ENCODE assay signal across 17 cellular contexts in the genomic region with DNA sequence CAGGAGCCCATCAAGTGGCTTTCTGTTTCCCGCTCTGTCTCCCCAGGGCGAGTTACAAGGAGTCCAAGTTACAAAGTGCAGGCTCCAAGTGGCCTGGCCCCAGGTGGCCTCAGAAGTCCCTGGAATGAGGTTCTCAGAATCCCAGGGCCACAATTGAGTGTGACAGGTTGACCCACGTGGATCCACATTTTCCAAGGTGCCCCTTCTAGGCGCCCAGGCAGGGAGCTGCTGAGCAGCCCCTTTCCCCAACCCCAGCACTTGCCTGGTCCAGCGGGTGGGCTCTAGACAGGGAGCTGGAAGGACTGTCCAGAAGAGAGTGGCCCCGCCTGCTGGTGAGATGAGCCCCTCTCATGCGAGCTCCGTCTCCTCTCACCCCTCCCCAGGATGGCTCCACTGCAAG.
DNase-seq lines count a peak whose midpoint lies in the region; ATAC-seq and TF ChIP-seq lines count a peak whose summit lies in the region.
"Had no signal": no experiment of that assay in that cellular context is flagged by ENCODE, and none has a peak within 500 bp of the region (broad histone marks: within the 10 kb centered on the region; RNA-seq: fewer than 3 reads in every experiment).

No MANE protein-coding gene starts in this region.

- H2AFZ ChIP-seq in neural progenitor cell (replicated peaks) = no peak overlapping the region

- no peak overlapping the region for H3K27ac Mint-ChIP-seq in endodermal cell
- H3K27ac Mint-ChIP-seq in neural progenitor cell = no peak overlapping the region
- no peak overlapping the region for H3K27ac Mint-ChIP-seq in activated CD8-positive, alpha-beta T cell treated with anti-CD3 and anti-CD28 coated beads for 36 hours
- H3K27ac Mint-ChIP-seq: CD4-positive, alpha-beta memory T cell had no signal

- no peak for ATAC-seq in HG03175 (IDR thresholded peaks at IDR 0.05; ENCODE audit: unreplicated experiment)
- ATAC-seq in activated CD8-positive, alpha-beta T cell treated with anti-CD3 and anti-CD28 coated beads for 36 hours = no peak

- H3K4me3 Mint-ChIP-seq in endodermal cell = no peak overlapping the region
- H3K4me3 Mint-ChIP-seq in neural progenitor cell = no peak overlapping the region
- H3K4me3 Mint-ChIP-seq in activated CD8-positive, alpha-beta T cell treated with anti-CD3 and anti-CD28 coated beads for 36 hours = no peak overlapping the region
- H3K4me3 Mint-ChIP-seq: CD4-positive, alpha-beta memory T cell had no signal

- H3K4me1 ChIP-seq in endodermal cell (ENCODE audit: control insufficient read depth, insufficient read depth, low read length) (no peaks in the 10 kb centered on the region), neural progenitor cell (no peaks in the 10 kb centered on the region)
- H3K4me1 ChIP-seq: BE2C, HAP-1, Peyer's patch had no signal

- intact Hi-C loops in activated CD8-positive, alpha-beta T cell treated with anti-CD3 and anti-CD28 coated beads for 36 hours (cut with micrococcal nuclease) = no loop called here

- POLR2A ChIA-PET in GM10248 (lab: Yijun Ruan, JAX) = no interaction called here
- POLR2A ChIA-PET in activated CD8-positive, alpha-beta T cell treated with anti-CD3 and anti-CD28 coated beads for 36 hours (lab: Charles Lee) = no interaction called here

- H3K9ac ChIP-seq in endodermal cell (ENCODE audit: extremely low read depth, low read length, poor library complexity, severe bottlenecking) (no peak overlapping the region), neural progenitor cell (no peak overlapping the region)

- peaks cover 6% of the 10 kb centered on the region for H3K4me1 Mint-ChIP-seq in endodermal cell
- H3K4me1 Mint-ChIP-seq in neural progenitor cell = no peaks in the 10 kb centered on the region
- H3K4me1 Mint-ChIP-seq in activated CD8-positive, alpha-beta T cell treated with anti-CD3 and anti-CD28 coated beads for 36 hours (ENCODE audit: low read depth) = no peaks in the 10 kb centered on the region
- H3K4me1 Mint-ChIP-seq: CD4-positive, alpha-beta memory T cell had no signal

- H3K9me3 ChIP-seq in endodermal cell (ENCODE audit: control insufficient read depth, low read length) (no peaks in the 10 kb centered on the region), neural progenitor cell (ENCODE audit: low read depth) (no peaks in the 10 kb centered on the region)
- H3K9me3 ChIP-seq: BE2C, HAP-1, Peyer's patch had no signal

- no peak overlapping the region for H3K4me3 ChIP-seq in H7 (ENCODE audit: insufficient read depth, low read depth, low read length)
- no peak overlapping the region for H3K4me3 ChIP-seq in endodermal cell (ENCODE audit: low read length)
- no peak overlapping the region for H3K4me3 ChIP-seq in neural progenitor cell
- H3K4me3 ChIP-seq: HAP-1, Peyer's patch had no signal

- H3F3A ChIP-seq in neural progenitor cell (ENCODE audit: low read depth) = no peaks in the 10 kb centered on the region

- no peak for TF ChIP-seq CTCF in GM10248 (IDR thresholded peaks at IDR 0.05; ENCODE audit: control extremely low read depth, extremely low read depth, low read depth, missing control alignments)
- TF ChIP-seq CTCF in endodermal cell (conservative IDR thresholded peaks at IDR 0.05) = peak; percentile 48
- peak; percentile 8 for TF ChIP-seq CTCF in neural progenitor cell (IDR thresholded peaks at IDR 0.05)
- TF ChIP-seq CTCF in activated CD8-positive, alpha-beta T cell treated with anti-CD3 and anti-CD28 coated beads for 36 hours (IDR thresholded peaks at IDR 0.05) = no peak

- H3K27me3 Mint-ChIP-seq in endodermal cell (ENCODE audit: insufficient read depth) (peaks cover 2% of the 10 kb centered on the region), neural progenitor cell (ENCODE audit: insufficient read depth, low read depth) (peaks cover 8% of the 10 kb centered on the region)
- H3K27me3 Mint-ChIP-seq in activated CD8-positive, alpha-beta T cell treated with anti-CD3 and anti-CD28 coated beads for 36 hours = peaks cover 3% of the 10 kb centered on the region

- H3K36me3 ChIP-seq in H7 (replicated peaks; ENCODE audit: control insufficient read depth, insufficient read depth, low read length) (no peaks in the 10 kb centered on the region), endodermal cell (ENCODE audit: control insufficient read depth, insufficient read depth, low read length) (no peaks in the 10 kb centered on the region), neural progenitor cell (no peaks in the 10 kb centered on the region)
- H3K36me3 ChIP-seq: BE2C, HAP-1, Peyer's patch had no signal

- no peaks in the 10 kb centered on the region for H4K20me1 ChIP-seq in neural progenitor cell (ENCODE audit: low read depth)

- H3K79me2 ChIP-seq in neural progenitor cell (ENCODE audit: low read depth) = no peaks in the 10 kb centered on the region

- H3K27ac ChIP-seq in endodermal cell (ENCODE audit: low read depth, low read length) (no peak overlapping the region), neural progenitor cell (no peak overlapping the region)
- H3K27ac ChIP-seq: Peyer's patch had no signal

- CTCF ChIA-PET in GM10248 (lab: Yijun Ruan, JAX) = no interaction called here
- CTCF ChIA-PET in activated CD8-positive, alpha-beta T cell treated with anti-CD3 and anti-CD28 coated beads for 36 hours (lab: Charles Lee) = no interaction called here

- H3K36me3 Mint-ChIP-seq in endodermal cell (ENCODE audit: low read depth) (no peaks in the 10 kb centered on the region), neural progenitor cell (no peaks in the 10 kb centered on the region)
- H3K36me3 Mint-ChIP-seq in activated CD8-positive, alpha-beta T cell treated with anti-CD3 and anti-CD28 coated beads for 36 hours (ENCODE audit: low read depth) = no peaks in the 10 kb centered on the region
- H3K36me3 Mint-ChIP-seq: CD4-positive, alpha-beta memory T cell had no signal

- H3K4me2 ChIP-seq in neural progenitor cell = no peak overlapping the region

- peak; percentile 5 for DNase-seq in GM10248 (ENCODE audit: extremely low spot score)
- DNase-seq in H7 = peak; percentile 76
- DNase-seq in endodermal cell = peak; percentile 62
- no peak for DNase-seq in neural progenitor cell (ENCODE audit: low spot score)
- DNase-seq in amygdala (lab: John Stamatoyannopoulos, UW) = no peak
- DNase-seq in activated CD8-positive, alpha-beta T cell treated with anti-CD3 and anti-CD28 coated beads for 36 hours = no peak
- DNase-seq in dermis blood vessel endothelial cell = no peak
- DNase-seq: BE2C; CD4-positive, alpha-beta memory T cell; DMS79; NCI-H1436; NCI-H2029 treated with DMSO at 0.1 percent for 48 hours; NCI-H510A treated with DMSO at 0.1 percent for 48 hours; SIG-M5 had no signal

- H3K27me3 ChIP-seq in H7 (ENCODE audit: control insufficient read depth, insufficient read depth, low read length) (no peaks in the 10 kb centered on the region), endodermal cell (ENCODE audit: control insufficient read depth, insufficient read depth, low read length, poor library complexity, severe bottlenecking) (no peaks in the 10 kb centered on the region), neural progenitor cell (no peaks in the 10 kb centered on the region)
- H3K27me3 ChIP-seq: BE2C, Peyer's patch had no signal

- H3K9me3 Mint-ChIP-seq in endodermal cell (no peaks in the 10 kb centered on the region), neural progenitor cell (no peaks in the 10 kb centered on the region)
- H3K9me3 Mint-ChIP-seq in activated CD8-positive, alpha-beta T cell treated with anti-CD3 and anti-CD28 coated beads for 36 hours = no peaks in the 10 kb centered on the region

- 83 to 100% methylated on average over 1 to 8 of the region's 8 CpGs for WGBS in endodermal cell (ENCODE audit: insufficient coverage in 1 of 2, insufficient read length in 1 of 2), 2 experiments

Comparison
In these comparisons a context has a peak if more than half of its experiments do, and no peak if none do; other contexts are left out.
1. DNase-seq: peak in GM10248 (single experiment), H7 (single experiment) and endodermal cell (single experiment); none in neural progenitor cell (single experiment), amygdala (0 of 56), activated CD8-positive, alpha-beta T cell treated with anti-CD3 and anti-CD28 coated beads for 36 hours (single experiment) and dermis blood vessel endothelial cell (single experiment).
2. CTCF ChIP-seq: peak in endodermal cell (single experiment) and neural progenitor cell (single experiment); none in GM10248 (single experiment) and activated CD8-positive, alpha-beta T cell treated with anti-CD3 and anti-CD28 coated beads for 36 hours (single experiment).